28 cellular contexts compared by ENCODE assay signal in the genomic region with DNA sequence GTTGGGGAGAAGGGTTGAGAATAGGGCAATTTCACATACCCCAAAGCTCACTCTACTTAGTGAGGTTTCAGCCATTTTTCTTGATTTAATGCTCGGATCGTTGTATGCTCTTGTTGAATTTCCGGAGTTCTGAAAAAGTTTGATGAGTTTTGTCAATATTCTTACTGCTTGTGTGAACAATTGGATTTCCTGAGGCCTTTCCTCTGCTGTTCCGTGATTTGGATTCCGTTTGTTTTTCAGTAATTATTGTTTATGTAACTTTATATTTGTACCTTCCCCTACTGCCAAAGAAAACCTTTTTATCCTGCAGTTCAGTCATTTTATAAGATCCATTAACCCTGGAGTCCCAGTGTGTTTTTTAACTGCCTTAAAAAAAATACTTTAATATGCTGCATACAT.
DNase-seq lines count a peak whose midpoint lies in the region; ATAC-seq and TF ChIP-seq lines count a peak whose summit lies in the region.
"Had no signal": no experiment of that assay in that cellular context is flagged by ENCODE, and none has a peak within 500 bp of the region (broad histone marks: within the 10 kb centered on the region; RNA-seq: fewer than 3 reads in every experiment).

No MANE protein-coding gene starts in this region.

- H3K36me3 Mint-ChIP-seq in activated naive CD4-positive, alpha-beta T cell treated with anti-CD3 and anti-CD28 coated beads, Interleukin-2, amount 50 U/mL, for 24 hours = peaks cover 17% of the 10 kb centered on the region
- peaks cover 6 to 12% of the 10 kb centered on the region in 2 donors for H3K36me3 Mint-ChIP-seq in activated naive CD4-positive, alpha-beta T cell treated with anti-CD3 and anti-CD28 coated beads, Interleukin-2, amount 50 U/mL, for 72 hours
- peaks cover 21% of the 10 kb centered on the region for H3K36me3 Mint-ChIP-seq in IgD-negative memory B cell

- in situ Hi-C loops in gastrocnemius medialis (cut with MboI; ENCODE audit: low sequenced_read_pairs in 4 of 4) = no loop called here

- TF ChIP-seq POLR2A in gastrocnemius medialis (IDR thresholded peaks at IDR 0.05) = no peak

- H3K9me3 Mint-ChIP-seq in activated naive CD4-positive, alpha-beta T cell treated with anti-CD3 and anti-CD28 coated beads, Interleukin-2, amount 50 U/mL, for 24 hours = no peaks in the 10 kb centered on the region
- peaks cover 0 to 3% of the 10 kb centered on the region in 2 donors for H3K9me3 Mint-ChIP-seq in activated naive CD4-positive, alpha-beta T cell treated with anti-CD3 and anti-CD28 coated beads, Interleukin-2, amount 50 U/mL, for 72 hours
- no peaks in the 10 kb centered on the region for H3K9me3 Mint-ChIP-seq in IgD-negative memory B cell
- H3K9me3 Mint-ChIP-seq: CD4-positive, alpha-beta T cell; T-cell had no signal

- peak overlapping the region; percentile 4 to 50 (median 32) for H3K27ac ChIP-seq in gastrocnemius medialis
- no peak overlapping the region for H3K27ac ChIP-seq in psoas muscle
- H3K27ac ChIP-seq: ascending aorta, gastroesophageal sphincter, pancreas, testis had no signal

- no peak overlapping the region for H3K27ac Mint-ChIP-seq in activated naive CD4-positive, alpha-beta T cell treated with anti-CD3 and anti-CD28 coated beads, Interleukin-2, amount 50 U/mL, for 24 hours
- no peak overlapping the region for H3K27ac Mint-ChIP-seq in activated naive CD4-positive, alpha-beta T cell treated with anti-CD3 and anti-CD28 coated beads, Interleukin-2, amount 50 U/mL, for 72 hours
- peak overlapping the region in 2 of 3 donors; percentile 31 to 71 for H3K27ac Mint-ChIP-seq in IgD-negative memory B cell
- H3K27ac Mint-ChIP-seq: activated CD8-positive, alpha-beta T cell treated with anti-CD3 and anti-CD28 coated beads for 36 hours; activated naive CD8-positive, alpha-beta T cell treated with anti-CD3 and anti-CD28 coated beads, Interleukin-2, amount 10 ng/mL, durations not matched to agents 7 days and 5 days; CD4-positive, alpha-beta T cell had no signal

- peak overlapping the region; percentile 23 for H3K4me3 Mint-ChIP-seq in activated naive CD4-positive, alpha-beta T cell treated with anti-CD3 and anti-CD28 coated beads, Interleukin-2, amount 50 U/mL, for 24 hours
- no peak overlapping the region for H3K4me3 Mint-ChIP-seq in IgD-negative memory B cell
- H3K4me3 Mint-ChIP-seq: activated CD8-positive, alpha-beta T cell treated with anti-CD3 and anti-CD28 coated beads for 36 hours; activated naive CD8-positive, alpha-beta T cell treated with anti-CD3 and anti-CD28 coated beads, Interleukin-2, amount 10 ng/mL, durations not matched to agents 7 days and 5 days; CD4-positive, alpha-beta T cell; nephron; T-cell had no signal

- no peaks in the 10 kb centered on the region for H3K36me3 ChIP-seq in gastrocnemius medialis
- no peaks in the 10 kb centered on the region for H3K36me3 ChIP-seq in psoas muscle (ENCODE audit: insufficient read depth in 1 of 2, low read depth in 1 of 2)
- H3K36me3 ChIP-seq: ascending aorta, pancreas, uterus had no signal

- H3K9me3 ChIP-seq in gastrocnemius medialis (no peaks in the 10 kb centered on the region), psoas muscle (no peaks in the 10 kb centered on the region)
- H3K9me3 ChIP-seq: ascending aorta, gastroesophageal sphincter, pancreas, testis had no signal

- DNase-seq in activated naive CD4-positive, alpha-beta T cell treated with anti-CD3 and anti-CD28 coated beads, Interleukin-2, amount 50 U/mL, for 72 hours (ENCODE audit: low spot score in 2 of 2) = no peak
- DNase-seq in dermis microvascular lymphatic vessel endothelial cell (ENCODE audit: low read depth in 2 of 2) (peak; percentile 53 to 84), gastrocnemius medialis (no peak), psoas muscle (no peak)
- DNase-seq: activated CD8-positive, alpha-beta T cell treated with anti-CD3 and anti-CD28 coated beads for 36 hours; activated naive CD8-positive, alpha-beta T cell treated with anti-CD3 and anti-CD28 coated beads, Interleukin-2, amount 10 ng/mL, durations not matched to agents 7 days and 5 days; caudate nucleus; CD4-positive, alpha-beta T cell; GOT3; NCI-H1092 treated with DMSO at 0.1 percent for 48 hours; NCI-H187; NCI-H2171; NCI-H510A treated with DMSO at 0.1 percent for 48 hours; pancreas; right cardiac atrium; stimulated activated CD4-positive, alpha-beta T cell treated with anti-CD3 and anti-CD28 coated beads, Interleukin-12 subunit alpha, Interleukin-12 subunit beta, amount 100 ng/mL, for 4 hours; stimulated activated CD4-positive, alpha-beta T cell treated with anti-CD3 and anti-CD28 coated beads, Interleukin-4, amount 100 ng/mL, for 24 hours; stimulated activated naive CD4-positive, alpha-beta T cell treated with Interleukin-2 at 50 U/mL for 16 hours; T-cell; testis; uterus had no signal

- peaks cover 25% of the 10 kb centered on the region for H3K4me1 Mint-ChIP-seq in activated naive CD4-positive, alpha-beta T cell treated with anti-CD3 and anti-CD28 coated beads, Interleukin-2, amount 50 U/mL, for 24 hours
- H3K4me1 Mint-ChIP-seq in IgD-negative memory B cell = peaks cover 12 to 17% (median 13%) of the 10 kb centered on the region in 3 donors
- H3K4me1 Mint-ChIP-seq: nephron had no signal

- no peak for TF ChIP-seq CTCF in gastrocnemius medialis (IDR thresholded peaks at IDR 0.05 in 4 of 5, conservative IDR thresholded peaks at IDR 0.05 in 1 of 5)
- TF ChIP-seq CTCF in psoas muscle (IDR thresholded peaks at IDR 0.05) = no peak

- peaks cover 26 to 39% of the 10 kb centered on the region in 2 donors for H3K4me1 ChIP-seq in gastrocnemius medialis
- H3K4me1 ChIP-seq in psoas muscle = peaks cover 16% of the 10 kb centered on the region
- H3K4me1 ChIP-seq: testis, uterus had no signal

- 73 to 80% (median 74%) methylated on average over 5 of the region's 5 CpGs for WGBS in psoas muscle, 3 donors

- H3K27me3 Mint-ChIP-seq in activated naive CD4-positive, alpha-beta T cell treated with anti-CD3 and anti-CD28 coated beads, Interleukin-2, amount 50 U/mL, for 24 hours = no peaks in the 10 kb centered on the region
- no peaks in the 10 kb centered on the region for H3K27me3 Mint-ChIP-seq in IgD-negative memory B cell
- H3K27me3 Mint-ChIP-seq: activated CD8-positive, alpha-beta T cell treated with anti-CD3 and anti-CD28 coated beads for 36 hours; activated naive CD8-positive, alpha-beta T cell treated with anti-CD3 and anti-CD28 coated beads, Interleukin-2, amount 10 ng/mL, durations not matched to agents 7 days and 5 days; CD4-positive, alpha-beta T cell; T-cell had no signal

- H3K27me3 ChIP-seq in gastrocnemius medialis (no peaks in the 10 kb centered on the region), psoas muscle (ENCODE audit: insufficient read depth in 3 of 3, low read length in 2 of 3) (no peaks in the 10 kb centered on the region)
- H3K27me3 ChIP-seq: ascending aorta, gastroesophageal sphincter, pancreas, testis, uterus had no signal

- intact Hi-C loops in gastrocnemius medialis (cut with DNase I; ENCODE audit: low total_unique reads) = no loop called here
- intact Hi-C loops in psoas muscle (cut with DNase I) = no loop called here

- ATAC-seq in activated naive CD4-positive, alpha-beta T cell treated with anti-CD3 and anti-CD28 coated beads, Interleukin-2, amount 50 U/mL, for 72 hours = no peak
- ATAC-seq in gastrocnemius medialis (no peak), HG02798 (IDR thresholded peaks at IDR 0.05; ENCODE audit: poor library complexity, unreplicated experiment) (no peak), GM18867 (IDR thresholded peaks at IDR 0.05; ENCODE audit: unreplicated experiment) (no peak), psoas muscle (no peak)
- ATAC-seq: gastroesophageal sphincter, right cardiac atrium had no signal

- no peak overlapping the region for H3K4me3 ChIP-seq in gastrocnemius medialis
- H3K4me3 ChIP-seq in psoas muscle = no peak overlapping the region
- H3K4me3 ChIP-seq: ascending aorta, gastroesophageal sphincter, pancreas, testis, uterus had no signal

Comparison
In these comparisons a context has a peak if more than half of its experiments do, and no peak if none do; other contexts are left out.
1. H3K27ac Mint-ChIP-seq: peak in IgD-negative memory B cell (2 of 3); none in activated naive CD4-positive, alpha-beta T cell treated with anti-CD3 and anti-CD28 coated beads, Interleukin-2, amount 50 U/mL, for 24 hours (single experiment) and activated naive CD4-positive, alpha-beta T cell treated with anti-CD3 and anti-CD28 coated beads, Interleukin-2, amount 50 U/mL, for 72 hours (0 of 2).
2. DNase-seq: peak in dermis microvascular lymphatic vessel endothelial cell (2 of 2); none in activated naive CD4-positive, alpha-beta T cell treated with anti-CD3 and anti-CD28 coated beads, Interleukin-2, amount 50 U/mL, for 72 hours (0 of 2), gastrocnemius medialis (0 of 2) and psoas muscle (0 of 2).